Comparison of ENCODE assay signal across 24 cellular contexts in genomic region chr7:104017001-104017400, GRCh38.
"Had no signal": no experiment of that assay in that cellular context is flagged by ENCODE, and none has a peak within 500 bp of the region (broad histone marks: within the 10 kb centered on the region; RNA-seq: fewer than 3 reads in every experiment).

No MANE protein-coding gene starts in this region.

- H3K9me3 ChIP-seq: heart right ventricle, left lung, lower lobe of right lung, psoas muscle, tibial artery had no signal

- H3K9ac ChIP-seq: neural progenitor cell, parathyroid adenoma had no signal

- H3K27ac ChIP-seq: foreskin keratinocyte, heart right ventricle, left lung, lower lobe of right lung, neural progenitor cell, parathyroid adenoma, psoas muscle, stomach, tibial artery had no signal

- H3K36me3 ChIP-seq: heart right ventricle, left lung, lower lobe of right lung, neural progenitor cell, stomach, tibial artery had no signal

- ATAC-seq: effector memory CD8-positive, alpha-beta T cell; esophagus mucosa; foreskin keratinocyte; heart right ventricle; left lung; lower lobe of right lung; natural killer cell; psoas muscle; stimulated activated naive B cell treated with anti-CD40 and anti-IgM and Interleukin-4, amounts not matched to agents 10 μg/mL and 1 μg/mL and 100 μg/mL, for 72 hours had no signal

- H3K4me3 ChIP-seq: heart right ventricle, left lung, lower lobe of right lung, neural progenitor cell, psoas muscle, smooth muscle cell, stomach, tibial artery had no signal

- DNase-seq: activated CD4-positive, alpha-beta T cell treated with anti-CD3 and anti-CD28 coated beads for 4 hours; activated CD4-positive, alpha-beta T cell treated with anti-CD3 and anti-CD28 coated beads, Interleukin-2, amount 50 U/mL, for 4 hours; activated CD8-positive, alpha-beta memory T cell treated with anti-CD3 and anti-CD28 coated beads for 24 hours; activated effector memory CD4-positive, alpha-beta T cell treated with Interleukin-2 at 50 U/mL for 16 hours; activated naive CD4-positive, alpha-beta T cell treated with Interleukin-2 at 50 U/mL for 16 hours; anterior cingulate cortex; effector memory CD8-positive, alpha-beta T cell; foreskin keratinocyte; heart right ventricle; kidney glomerular epithelial cell; left lung; lower lobe of right lung; mesendoderm; natural killer cell; occipital lobe; psoas muscle; stimulated activated CD4-positive, alpha-beta T cell treated with anti-CD3 and anti-CD28 coated beads, Interleukin-1b, Interleukin-23, amount 100 ng/mL, for 48 hours; stimulated activated naive B cell treated with anti-CD40 and anti-IgM and Interleukin-4, amounts not matched to agents 10 μg/mL and 1 μg/mL and 100 μg/mL, for 72 hours; stomach; tibial artery had no signal
